Comparison of ENCODE assay signal across 20 cellular contexts in the genomic region with DNA sequence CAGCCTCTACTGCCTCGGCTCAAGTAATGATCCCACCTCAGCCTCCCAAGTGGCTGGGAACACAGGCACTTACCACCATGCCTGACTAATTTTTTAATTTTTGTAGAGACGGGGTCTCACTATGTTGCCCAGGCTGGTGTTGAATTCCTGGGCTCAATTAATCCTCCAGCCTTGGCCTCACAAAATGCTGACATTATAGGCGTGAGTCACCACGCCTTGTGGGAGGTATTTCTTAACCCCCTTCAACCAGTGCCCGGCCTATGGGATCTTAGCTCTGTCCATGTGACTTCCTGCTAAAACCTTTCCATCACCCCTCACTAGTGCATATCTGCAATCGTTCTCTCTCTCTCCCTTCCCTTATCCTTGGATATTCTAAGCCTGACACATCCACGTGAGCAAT.
"Had no signal": no experiment of that assay in that cellular context is flagged by ENCODE, and none has a peak within 500 bp of the region (broad histone marks: within the 10 kb centered on the region; RNA-seq: fewer than 3 reads in every experiment).

No MANE protein-coding gene starts in this region.

- DNase-seq: activated CD4-positive, alpha-beta T cell treated with anti-CD3 and anti-CD28 coated beads, Interleukin-2, amount 50 U/mL, for 1 hour; activated CD4-positive, CD25-positive, alpha-beta regulatory T cell treated with anti-CD3 and anti-CD28 coated beads, Interleukin-2, amount 50 U/mL, for 72 hours; activated effector memory CD4-positive, alpha-beta T cell treated with anti-CD3 and anti-CD28 coated beads, Interleukin-2, amount 50 U/mL, for 16 hours; activated T-cell treated with anti-CD3 and anti-CD28 coated beads, Interleukin-2, amount 50 U/mL, for 72 hours; cortex of kidney; gastrocnemius medialis; head of caudate nucleus; immature natural killer cell; natural killer cell; sigmoid colon; stimulated activated CD4-positive, alpha-beta T cell treated with anti-CD3 and anti-CD28 coated beads, Interleukin-4, amount 100 ng/mL, for 4 hours; T1000; upper lobe of left lung had no signal

- H3K4me3 ChIP-seq: breast epithelium, gastrocnemius medialis, sigmoid colon, thoracic aorta, upper lobe of left lung had no signal

- H3K36me3 ChIP-seq: breast epithelium, gastrocnemius medialis, neutrophil, sigmoid colon, thoracic aorta, upper lobe of left lung had no signal

- H3K27ac Mint-ChIP-seq: activated naive CD4-positive, alpha-beta T cell treated with anti-CD3 and anti-CD28 coated beads, Interleukin-2, amount 50 U/mL, for 24 hours; activated T-cell treated with anti-CD3 and anti-CD28 coated beads, Interleukin-2, amount 50 U/mL, for 72 hours; immature natural killer cell; natural killer cell; stimulated activated memory B cell treated with anti-CD40 and anti-IgM and Interleukin-4, amounts not matched to agents 10 μg/mL and 1 μg/mL and 100 μg/mL, for 72 hours had no signal

- H3K4me1 ChIP-seq: breast epithelium, gastrocnemius medialis, parathyroid adenoma, sigmoid colon, upper lobe of left lung had no signal

- H3K27ac ChIP-seq: breast epithelium, gastrocnemius medialis, neutrophil, parathyroid adenoma, sigmoid colon, thoracic aorta, upper lobe of left lung had no signal

- H3K9ac ChIP-seq: parathyroid adenoma had no signal

- H2AFZ ChIP-seq: parathyroid adenoma had no signal

- H3K79me2 ChIP-seq: parathyroid adenoma had no signal

- H3K36me3 Mint-ChIP-seq: stimulated activated memory B cell treated with anti-CD40 and anti-IgM and Interleukin-4, amounts not matched to agents 10 μg/mL and 1 μg/mL and 100 μg/mL, for 72 hours had no signal

- H3K27me3 ChIP-seq: gastrocnemius medialis, sigmoid colon, upper lobe of left lung had no signal

- H3K4me1 Mint-ChIP-seq: activated naive CD4-positive, alpha-beta T cell treated with anti-CD3 and anti-CD28 coated beads, Interleukin-2, amount 50 U/mL, for 24 hours; immature natural killer cell; natural killer cell; stimulated activated memory B cell treated with anti-CD40 and anti-IgM and Interleukin-4, amounts not matched to agents 10 μg/mL and 1 μg/mL and 100 μg/mL, for 72 hours had no signal

- ATAC-seq: activated T-cell treated with anti-CD3 and anti-CD28 coated beads, Interleukin-2, amount 50 U/mL, for 72 hours; esophagus mucosa; gastrocnemius medialis; natural killer cell; stimulated activated memory B cell treated with anti-CD40 and anti-IgM and Interleukin-4, amounts not matched to agents 10 μg/mL and 1 μg/mL and 100 μg/mL, for 72 hours had no signal

- H3K4me3 Mint-ChIP-seq: activated naive CD4-positive, alpha-beta T cell treated with anti-CD3 and anti-CD28 coated beads, Interleukin-2, amount 50 U/mL, for 24 hours; activated T-cell treated with anti-CD3 and anti-CD28 coated beads, Interleukin-2, amount 50 U/mL, for 72 hours; immature natural killer cell; natural killer cell; stimulated activated memory B cell treated with anti-CD40 and anti-IgM and Interleukin-4, amounts not matched to agents 10 μg/mL and 1 μg/mL and 100 μg/mL, for 72 hours had no signal
